Comparison of ENCODE assay signal across 9 cellular contexts in genomic region chr19:422917-423226, GRCh38. TPM values are rescaled to one million over a fixed set of nuclear protein-coding genes. Genes with fewer than 3 reads are reported as not detected.
"Had no signal": no experiment of that assay in that cellular context is flagged by ENCODE, and none has a peak within 500 bp of the region (broad histone marks: within the 10 kb centered on the region; RNA-seq: fewer than 3 reads in every experiment).

No MANE protein-coding gene starts in this region.

RNA-seq across cellular contexts. Expression of gene C2CD4C, which starts 13.9 kb away (rescaled TPM):
- total RNA-seq: activated CD4-positive, alpha-beta T cell treated with anti-CD3 and anti-CD28 coated beads, Interleukin-2, amount 10 ng/mL, durations not matched to agents 7 days and 5 days; activated CD8-positive, alpha-beta memory T cell treated with anti-CD3 and anti-CD28 coated beads, Interleukin-2, amount 10 ng/mL, durations not matched to agents 7 days and 5 days; activated CD8-positive, alpha-beta T cell treated with anti-CD3 and anti-CD28 coated beads, Interleukin-2, amount 10 ng/mL, durations not matched to agents 7 days and 5 days; activated naive CD8-positive, alpha-beta T cell treated with anti-CD3 and anti-CD28 coated beads, Interleukin-2, amount 10 ng/mL, durations not matched to agents 7 days and 5 days; T-helper 1 cell treated with Interleukin-12 subunit alpha and Interleukin-12 subunit beta and Interleukin-4 antibody, amounts not matched to agents 30 ng/mL and 1 ng/mL, for 36 hours; T-helper 17 cell had no signal

RNA-seq across cellular contexts. Expression of gene SHC2, which starts 38.0 kb away (rescaled TPM):
- total RNA-seq: activated CD4-positive, alpha-beta memory T cell treated with anti-CD3 and anti-CD28 coated beads, Interleukin-2, amount 10 ng/mL, durations not matched to agents 7 days and 5 days; activated CD4-positive, alpha-beta T cell treated with anti-CD3 and anti-CD28 coated beads, Interleukin-2, amount 10 ng/mL, durations not matched to agents 7 days and 5 days; activated CD8-positive, alpha-beta memory T cell treated with anti-CD3 and anti-CD28 coated beads, Interleukin-2, amount 10 ng/mL, durations not matched to agents 7 days and 5 days; activated CD8-positive, alpha-beta T cell treated with anti-CD3 and anti-CD28 coated beads, Interleukin-2, amount 10 ng/mL, durations not matched to agents 7 days and 5 days; activated T-helper 2 cell treated with anti-CD3 and anti-CD28 coated beads, Interferon-gamma antibody, Interleukin-2, Interleukin-4, amounts not matched to agents 10 μg/mL and 5 μg/mL and 100 μg/mL, durations not matched to agents 14 hours and 24 hours and 36 hours; T-helper 1 cell treated with Interleukin-12 subunit alpha and Interleukin-12 subunit beta and Interleukin-4 antibody, amounts not matched to agents 30 ng/mL and 1 ng/mL, for 36 hours; T-helper 17 cell; T-helper 2 cell treated with Interferon-gamma antibody and Interleukin-4, amounts not matched to agents 100 ng/mL and 5 ng/mL, for 36 hours had no signal
